Comparison of ENCODE assay signal across 12 cellular contexts in genomic region chr10:338176-339037, GRCh38.
DNase-seq lines count a peak whose midpoint lies in the region; ATAC-seq, FAIRE-seq and TF ChIP-seq lines count a peak whose summit lies in the region.
"Had no signal": no experiment of that assay in that cellular context is flagged by ENCODE, and none has a peak within 500 bp of the region (broad histone marks: within the 10 kb centered on the region; RNA-seq: fewer than 3 reads in every experiment).

No MANE protein-coding gene starts in this region.

- H3K4me3 ChIP-seq in liver (ENCODE audit: low read depth in 1 of 3, low read length in 3 of 3) = no peak overlapping the region
- H3K4me3 ChIP-seq in HepG2 (replicated peaks in 1 of 3; ENCODE audit: insufficient read depth in 1 of 3, low read depth in 2 of 3, low read length in 3 of 3) = no peak overlapping the region
- H3K4me3 ChIP-seq in bronchial epithelial cell (ENCODE audit: low read depth, low read length) = no peak overlapping the region
- no peak overlapping the region for H3K4me3 ChIP-seq in lung
- H3K4me3 ChIP-seq in aorta (ENCODE audit: low read length in 2 of 2) = no peak overlapping the region
- H3K4me3 ChIP-seq in Karpas-422 (ENCODE audit: low read length) = no peak overlapping the region
- H3K4me3 ChIP-seq: sigmoid colon had no signal

- H3K4me1 ChIP-seq in liver (ENCODE audit: control insufficient read depth in 4 of 4, insufficient read depth in 4 of 4, low read length in 3 of 4) (peaks cover 0 to 6% (median 5%) of the 10 kb centered on the region in 4 donors), HepG2 (ENCODE audit: insufficient read depth, low read length) (no peaks in the 10 kb centered on the region), lung (ENCODE audit: control insufficient read depth in 2 of 2, insufficient read depth in 2 of 2, low read length in 2 of 2) (no peaks in the 10 kb centered on the region), aorta (ENCODE audit: control insufficient read depth in 1 of 2, insufficient read depth in 2 of 2, low read length in 2 of 2) (no peaks in the 10 kb centered on the region), Karpas-422 (ENCODE audit: low read length) (peaks cover 6% of the 10 kb centered on the region)

- no peak overlapping the region for H2AFZ ChIP-seq in HepG2 (ENCODE audit: low read length)
- H2AFZ ChIP-seq in Karpas-422 (ENCODE audit: low read length) = no peak overlapping the region

- no peaks in the 10 kb centered on the region for H4K20me1 ChIP-seq in HepG2 (ENCODE audit: insufficient read depth, low read length)
- H4K20me1 ChIP-seq in Karpas-422 (ENCODE audit: insufficient read depth, low read depth, low read length) = no peaks in the 10 kb centered on the region

- FAIRE-seq in HepG2 (lab: Jason Lieb, UNC) = no peak
- peak; percentile 97 for FAIRE-seq in bronchial epithelial cell (lab: Jason Lieb, UNC)

- 60% methylated on average over 33 of the region's 33 CpGs for WGBS in liver
- 92% methylated on average over 32 of the region's 33 CpGs for WGBS in HepG2 (ENCODE audit: low lambda C conversion rate)
- WGBS in lung, 2 donors = 89 to 91% methylated on average over 33 of the region's 33 CpGs
- WGBS in aorta, 2 donors = 17 to 20% methylated on average over 33 of the region's 33 CpGs

- DNase-seq in HepG2 (ENCODE audit: low spot score) = no peak
- peak; percentile 91 for DNase-seq in bronchial epithelial cell (ENCODE audit: low read depth)
- no peak for DNase-seq in lung (ENCODE audit: low spot score)
- peak; percentile 69 to 84 for DNase-seq in aorta
- DNase-seq in Karpas-422 = no peak
- no peak for DNase-seq in NCI-H1092 treated with DMSO at 0.1 percent for 48 hours (lab: John Stamatoyannopoulos, UW)
- DNase-seq: activated CD8-positive, alpha-beta memory T cell treated with anti-CD3 and anti-CD28 coated beads, Interleukin-2, amount 50 U/mL, for 4 hours; NCI-H2029; sigmoid colon had no signal

- H3K9me3 ChIP-seq in liver (ENCODE audit: control insufficient read depth in 4 of 4, low read length in 3 of 4) = no peaks in the 10 kb centered on the region
- no peaks in the 10 kb centered on the region for H3K9me3 ChIP-seq in HepG2 (ENCODE audit: low read length)
- H3K9me3 ChIP-seq in lung (ENCODE audit: control insufficient read depth in 2 of 2, insufficient read depth in 1 of 2, low read length in 1 of 2) = peaks cover 0 to 2% of the 10 kb centered on the region in 2 donors
- no peaks in the 10 kb centered on the region for H3K9me3 ChIP-seq in aorta (ENCODE audit: control insufficient read depth, low read length)
- H3K9me3 ChIP-seq in Karpas-422 (ENCODE audit: low read length) = no peaks in the 10 kb centered on the region
- H3K9me3 ChIP-seq: sigmoid colon had no signal

- intact Hi-C loops in HepG2 (cut with micrococcal nuclease; ENCODE audit: unreplicated experiment) = no loop called here
- intact Hi-C loops in aorta (cut with DNase I) = no loop called here

- no peaks in the 10 kb centered on the region for H3K27me3 ChIP-seq in liver (ENCODE audit: control insufficient read depth in 4 of 4, insufficient read depth in 4 of 4, low read length in 3 of 4)
- no peaks in the 10 kb centered on the region for H3K27me3 ChIP-seq in HepG2 (ENCODE audit: control insufficient read depth in 1 of 2, insufficient read depth in 2 of 2, low read length in 2 of 2)
- no peaks in the 10 kb centered on the region for H3K27me3 ChIP-seq in bronchial epithelial cell (ENCODE audit: control insufficient read depth, insufficient read depth, low read length)
- H3K27me3 ChIP-seq in lung (ENCODE audit: control insufficient read depth, insufficient read depth) = no peaks in the 10 kb centered on the region
- H3K27me3 ChIP-seq in aorta (ENCODE audit: control insufficient read depth in 1 of 2, insufficient read depth in 2 of 2, low read length in 1 of 2) = no peaks in the 10 kb centered on the region
- H3K27me3 ChIP-seq in Karpas-422 (ENCODE audit: low read length) = no peaks in the 10 kb centered on the region
- H3K27me3 ChIP-seq: sigmoid colon had no signal

- TF ChIP-seq RAD21 in liver (IDR thresholded peaks at IDR 0.05) = no peak
- TF ChIP-seq RAD21 in HepG2 (CRISPR knock-in tag; IDR thresholded peaks at IDR 0.05) = no peak

- no peak overlapping the region for H3K4me2 ChIP-seq in HepG2 (ENCODE audit: low read depth, low read length)
- H3K4me2 ChIP-seq in Karpas-422 (ENCODE audit: low read depth, low read length, poor library complexity, severe bottlenecking) = no peak overlapping the region

- no peaks in the 10 kb centered on the region for H3K79me2 ChIP-seq in HepG2 (ENCODE audit: insufficient read depth, low read length)
- no peaks in the 10 kb centered on the region for H3K79me2 ChIP-seq in Karpas-422 (ENCODE audit: low read length)

- POLR2A ChIA-PET in HepG2 (lab: Yijun Ruan, JAX) = no interaction called here

- H3K9me2 ChIP-seq in Karpas-422 (replicated peaks; ENCODE audit: insufficient read depth, low read length) = no peaks in the 10 kb centered on the region

- H3K36me3 ChIP-seq in liver (ENCODE audit: control insufficient read depth in 4 of 4, insufficient read depth in 3 of 4, low read depth in 1 of 4, low read length in 3 of 4) = peaks cover 0 to 12% (median 7%) of the 10 kb centered on the region in 4 donors
- H3K36me3 ChIP-seq in HepG2 (replicated peaks in 1 of 2; ENCODE audit: control insufficient read depth in 1 of 2, insufficient read depth in 2 of 2, low read length in 2 of 2) = peaks cover 6 to 13% of the 10 kb centered on the region in 2 experiments; a peak in 3 of 5 replicates
- H3K36me3 ChIP-seq in bronchial epithelial cell (ENCODE audit: control insufficient read depth, insufficient read depth, low read length) = no peaks in the 10 kb centered on the region
- peaks cover 8 to 21% of the 10 kb centered on the region in 2 donors for H3K36me3 ChIP-seq in lung (ENCODE audit: control insufficient read depth in 2 of 2, insufficient read depth in 2 of 2, low read length in 2 of 2)
- H3K36me3 ChIP-seq in aorta (ENCODE audit: control insufficient read depth in 1 of 2, insufficient read depth in 2 of 2, low read length in 1 of 2) = peaks cover 0 to 4% of the 10 kb centered on the region in 2 donors
- H3K36me3 ChIP-seq in Karpas-422 (ENCODE audit: insufficient read depth, low read length) = no peaks in the 10 kb centered on the region

- no TSS peak for BruUV-seq in HepG2 (replicated peaks; lab: Mats Ljungman, UMichigan)

- TF ChIP-seq POLR2A in HepG2 (IDR thresholded peaks at IDR 0.05; ENCODE audit: insufficient read depth in 1 of 2, low read depth in 2 of 2, low read length in 2 of 2) = no peak

- in situ Hi-C loops in HepG2 (cut with HindIII; ENCODE audit: extremely low pct_ligation_motif_present, low pct_unique_long_range_greater_than_20kb) = no loop called here

- no peak for TF ChIP-seq EP300 in HepG2 (IDR thresholded peaks at IDR 0.05; ENCODE audit: low read depth in 2 of 2, low read length in 2 of 2)
- TF ChIP-seq EP300 in HepG2 (CRISPR knock-in tag; IDR thresholded peaks at IDR 0.05; ENCODE audit: borderline replicate concordance) = no peak

- H3K9ac ChIP-seq in liver (ENCODE audit: low read depth in 1 of 2, low read length in 2 of 2) = no peak overlapping the region
- no peak overlapping the region for H3K9ac ChIP-seq in HepG2 (ENCODE audit: insufficient read depth, low read depth, low read length)
- H3K9ac ChIP-seq in Karpas-422 (ENCODE audit: low read length) = no peak overlapping the region

- CTCF ChIA-PET in HepG2 (lab: Yijun Ruan, JAX; ENCODE audit: low intra/inter-chr PET ratio, low total read pairs) = no interaction called here

- no peak for ATAC-seq in HepG2
- ATAC-seq in lung (ENCODE audit: insufficient read depth, low FRiP score) = peak; percentile 42
- peak; percentile 71 for ATAC-seq in aorta (ENCODE audit: low FRiP score)
- no peak for ATAC-seq in GM19328 (IDR thresholded peaks at IDR 0.05; ENCODE audit: unreplicated experiment)

- H3K27ac ChIP-seq in liver (ENCODE audit: low read depth in 1 of 2, low read length in 2 of 2) (peak overlapping the region; percentile 39 to 51), HepG2 (ENCODE audit: extremely low read length, insufficient read depth, low read length) (no peak overlapping the region), lung (ENCODE audit: low read depth in 1 of 2, low read length in 1 of 2) (no peak overlapping the region), aorta (ENCODE audit: low read depth in 1 of 2, low read length in 2 of 2) (peak overlapping the region in 1 of 2 donors; percentile 9), Karpas-422 (ENCODE audit: low read length) (no peak overlapping the region)
- H3K27ac ChIP-seq: HL-60 had no signal

- TF ChIP-seq CTCF in liver (IDR thresholded peaks at IDR 0.05; ENCODE audit: low read depth, low read length, missing input control) (no peak), HepG2 (CRISPR knock-in tag; IDR thresholded peaks at IDR 0.05) (no peak), bronchial epithelial cell (IDR thresholded peaks at IDR 0.05; ENCODE audit: insufficient read depth, low read length, severe bottlenecking) (no peak), lung (IDR thresholded peaks at IDR 0.05; ENCODE audit: control extremely low read depth, extremely low read depth) (no peak)

TF ChIP-seq in liver, 16 proteins besides CTCF, POLR2A, EP300 and RAD21:
- no peak for TF ChIP-seq NR2F2 (IDR thresholded peaks at IDR 0.05)
- no peak for TF ChIP-seq YY1 (IDR thresholded peaks at IDR 0.05)
- peak; percentile 90 for TF ChIP-seq FOXA2 (IDR thresholded peaks at IDR 0.05)
- TF ChIP-seq FOXA1 (IDR thresholded peaks at IDR 0.05) = peak; percentile 79
- TF ChIP-seq, protein P1, sequence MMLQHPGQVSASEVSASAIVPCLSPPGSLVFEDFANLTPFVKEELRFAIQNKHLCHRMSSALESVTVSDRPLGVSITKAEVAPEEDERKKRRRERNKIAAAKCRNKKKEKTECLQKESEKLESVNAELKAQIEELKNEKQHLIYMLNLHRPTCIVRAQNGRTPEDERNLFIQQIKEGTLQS (IDR thresholded peaks at IDR 0.05) = no peak
- TF ChIP-seq TAF1 (conservative IDR thresholded peaks at IDR 0.05) = no peak
- TF ChIP-seq HNF4A (conservative IDR thresholded peaks at IDR 0.05) = peak in 1 of 2 donors; percentile 72

TF ChIP-seq in HepG2, 621 proteins besides CTCF, POLR2A, EP300 and RAD21 (continues in another document):
- TF ChIP-seq AKAP8 (CRISPR knock-in tag; IDR thresholded peaks at IDR 0.05) (no peak), MXD4 (CRISPR knock-in tag; IDR thresholded peaks at IDR 0.05) (no peak), SRSF1 (optimal IDR thresholded peaks at IDR 0.05; ENCODE audit: low read depth, low read length) (no peak), ZNF225 (CRISPR knock-in tag; IDR thresholded peaks at IDR 0.05) (no peak), ZNF329 (CRISPR knock-in tag; IDR thresholded peaks at IDR 0.05; ENCODE audit: low read depth) (no peak), REPIN1 (CRISPR knock-in tag; IDR thresholded peaks at IDR 0.05; ENCODE audit: borderline replicate concordance, low read depth) (no peak), ZNF230 (CRISPR knock-in tag; IDR thresholded peaks at IDR 0.05) (no peak)

Comparison
In these comparisons a context has a peak if more than half of its experiments do, and no peak if none do; other contexts are left out.
1. H3K27ac ChIP-seq: peak in liver (2 of 2); none in HepG2 (single experiment), lung (0 of 2) and Karpas-422 (single experiment).
2. ATAC-seq: peak in lung (single experiment) and aorta (single experiment); none in HepG2 (single experiment) and GM19328 (single experiment).
3. DNase-seq: peak in bronchial epithelial cell (single experiment) and aorta (2 of 2); none in HepG2 (single experiment), lung (single experiment), Karpas-422 (single experiment) and NCI-H1092 treated with DMSO at 0.1 percent for 48 hours (single experiment).